15 cellular contexts compared by ENCODE assay signal in genomic region chr19:28244966-28245365, GRCh38.
DNase-seq lines count a peak whose midpoint lies in the region; ATAC-seq and TF ChIP-seq lines count a peak whose summit lies in the region.
"Had no signal": no experiment of that assay in that cellular context is flagged by ENCODE, and none has a peak within 500 bp of the region (broad histone marks: within the 10 kb centered on the region; RNA-seq: fewer than 3 reads in every experiment).

No MANE protein-coding gene starts in this region.

- no peak for TF ChIP-seq EP300 in esophagus muscularis mucosa (IDR thresholded peaks at IDR 0.05)

- no peak overlapping the region for H3K23ac ChIP-seq in mesendoderm (ENCODE audit: low read length)

- H2AK5ac ChIP-seq in mesendoderm (ENCODE audit: low read length), result no peak overlapping the region

- H3K27me3 ChIP-seq in GM23338 (ENCODE audit: insufficient read depth) (no peaks in the 10 kb centered on the region), esophagus muscularis mucosa (peaks cover 0 to 4% (median 0%) of the 10 kb centered on the region in 4 donors), mesendoderm (ENCODE audit: insufficient read depth, low read length, poor library complexity) (no peaks in the 10 kb centered on the region)

- H3K4me2 ChIP-seq in GM23338 (no peak overlapping the region), mesendoderm (ENCODE audit: low read length) (no peak overlapping the region)

- H3K4me3 Mint-ChIP-seq in GM23338, result no peak overlapping the region
- H3K4me3 Mint-ChIP-seq: CD4-positive, alpha-beta memory T cell; H9; HFFc6 had no signal

- no peak overlapping the region for H4K5ac ChIP-seq in mesendoderm (ENCODE audit: low read length)

- peaks cover 4% of the 10 kb centered on the region for H3K4me1 Mint-ChIP-seq in GM23338
- H3K4me1 Mint-ChIP-seq: CD4-positive, alpha-beta memory T cell had no signal

- no peaks in the 10 kb centered on the region for H3K9me3 ChIP-seq in esophagus muscularis mucosa

- H3K4me1 ChIP-seq in GM23338 (ENCODE audit: insufficient read depth) (0 out of 2 replicates have a peak, but pooled peaks cover 3% of the 10 kb centered on the region), esophagus muscularis mucosa (no peaks in the 10 kb centered on the region), mesendoderm (ENCODE audit: control insufficient read depth, low read depth, low read length) (no peaks in the 10 kb centered on the region)

- H3K36me3 ChIP-seq in GM23338 (ENCODE audit: insufficient read depth), result no peaks in the 10 kb centered on the region
- H3K36me3 ChIP-seq in esophagus muscularis mucosa, result no peaks in the 10 kb centered on the region
- H3K36me3 ChIP-seq in mesendoderm (ENCODE audit: control insufficient read depth, insufficient read depth, low read length), result no peaks in the 10 kb centered on the region

- no peak overlapping the region for H2BK5ac ChIP-seq in mesendoderm (ENCODE audit: low read length)

- H3K18ac ChIP-seq in mesendoderm (ENCODE audit: low read length), result no peak overlapping the region

- H2BK120ac ChIP-seq in mesendoderm (ENCODE audit: low read depth, low read length), result no peak overlapping the region

- H2AFZ ChIP-seq in GM23338, result no peak overlapping the region

- no peak overlapping the region for H3K27ac Mint-ChIP-seq in GM23338
- H3K27ac Mint-ChIP-seq: CD4-positive, alpha-beta memory T cell; H9; HFFc6 had no signal

- H3K79me2 ChIP-seq in GM23338 (replicated peaks; ENCODE audit: insufficient read depth) (no peaks in the 10 kb centered on the region), mesendoderm (ENCODE audit: control insufficient read depth, insufficient read depth, low read length) (no peaks in the 10 kb centered on the region)

- H3K36me3 Mint-ChIP-seq in GM23338 (ENCODE audit: low read depth), result no peaks in the 10 kb centered on the region
- H3K36me3 Mint-ChIP-seq: CD4-positive, alpha-beta memory T cell had no signal

- DNase-seq in Daoy (ENCODE audit: low read depth) (peak; percentile 41), GM23338 (ENCODE audit: low spot score) (no peak), esophagus muscularis mucosa (ENCODE audit: extremely low spot score) (peak; percentile 62), mesendoderm (peak; percentile 13), globus pallidus (ENCODE audit: low spot score) (no peak)
- DNase-seq in stimulated activated naive CD4-positive, alpha-beta T cell treated with Interleukin-2 at 50 U/mL for 16 hours (lab: John Stamatoyannopoulos, UW), result no peak
- DNase-seq: C1 segment of cervical spinal cord; Calu3; CD4-positive, alpha-beta memory T cell; COR-L47; DMS53; DMS79 treated with DMSO at 0.1 percent for 48 hours; H9; HFFc6 had no signal

- H3K27ac ChIP-seq in GM23338 (ENCODE audit: low read depth) (no peak overlapping the region), esophagus muscularis mucosa (replicated peaks in 1 of 4) (no peak overlapping the region), mesendoderm (ENCODE audit: low read depth, low read length) (no peak overlapping the region)

- H3K9me2 ChIP-seq in GM23338 (ENCODE audit: insufficient read depth), result 0 out of 2 replicates have a peak, but pooled peaks cover 7% of the 10 kb centered on the region

- ATAC-seq in GM23338, result no peak
- ATAC-seq: HCT116 had no signal

- no peaks in the 10 kb centered on the region for H3K79me1 ChIP-seq in mesendoderm (ENCODE audit: low read length)

- no peak overlapping the region for H3K9ac ChIP-seq in mesendoderm (ENCODE audit: low read length)

- H3K4ac ChIP-seq in mesendoderm (ENCODE audit: low read depth, low read length), result no peak overlapping the region

- no peaks in the 10 kb centered on the region for H3F3A ChIP-seq in GM23338 (replicated peaks; ENCODE audit: low read depth)

- H4K20me1 ChIP-seq in GM23338 (replicated peaks; ENCODE audit: insufficient read depth), result no peaks in the 10 kb centered on the region

- no peaks in the 10 kb centered on the region for H3K9me3 Mint-ChIP-seq in GM23338
- H3K9me3 Mint-ChIP-seq: H9 had no signal

- H3K56ac ChIP-seq in mesendoderm (ENCODE audit: low read length), result no peak overlapping the region

- H3K27me3 Mint-ChIP-seq in GM23338 (ENCODE audit: insufficient read depth, low read depth, poor library complexity), result peaks cover 3% of the 10 kb centered on the region
- H3K27me3 Mint-ChIP-seq: CD4-positive, alpha-beta memory T cell had no signal

- H2BK15ac ChIP-seq in mesendoderm (replicated peaks; ENCODE audit: low read depth), result no peak overlapping the region

- TF ChIP-seq POLR2A in esophagus muscularis mucosa (IDR thresholded peaks at IDR 0.05; ENCODE audit: low read depth), result no peak

- intact Hi-C loops in esophagus muscularis mucosa (cut with DNase I), result no loop called here

- no peak overlapping the region for H4K8ac ChIP-seq in mesendoderm (ENCODE audit: low read depth, low read length)

- WGBS in esophagus muscularis mucosa, result 92% methylated on average over 6 of the region's 6 CpGs
- no CpG with 5 or more reads among the region's 6 CpGs for WGBS in mesendoderm (ENCODE audit: extremely low coverage, insufficient coverage, low lambda C conversion rate)

- TF ChIP-seq CTCF in GM23338 (conservative IDR thresholded peaks at IDR 0.05; ENCODE audit: low read depth in 2 of 2) (no peak), esophagus muscularis mucosa (IDR thresholded peaks at IDR 0.05) (no peak)

- no peak overlapping the region for H3K4me3 ChIP-seq in GM23338
- H3K4me3 ChIP-seq in esophagus muscularis mucosa, result no peak overlapping the region
- no peak overlapping the region for H3K4me3 ChIP-seq in mesendoderm (ENCODE audit: low read length)

TF ChIP-seq in GM23338, 12 proteins besides CTCF, POLR2A, EP300 and RAD21:
- TF ChIP-seq STAT1 (IDR thresholded peaks at IDR 0.05; ENCODE audit: unreplicated experiment) (no peak), REST (IDR thresholded peaks at IDR 0.05; ENCODE audit: unreplicated experiment) (peak; percentile 58)

Comparison
In these comparisons a context has a peak if more than half of its experiments do, and no peak if none do; other contexts are left out.
1. DNase-seq: peak in Daoy (single experiment), esophagus muscularis mucosa (single experiment) and mesendoderm (single experiment); none in GM23338 (single experiment), stimulated activated naive CD4-positive, alpha-beta T cell treated with Interleukin-2 at 50 U/mL for 16 hours (single experiment) and globus pallidus (single experiment).